15 cellular contexts compared by ENCODE assay signal in genomic region chr5:128062172-128062746, GRCh38. TPM values are rescaled to one million over a fixed set of nuclear protein-coding genes. Genes with fewer than 3 reads are reported as not detected.
DNase-seq lines count a peak whose midpoint lies in the region; ATAC-seq and TF ChIP-seq lines count a peak whose summit lies in the region.
"Had no signal": no experiment of that assay in that cellular context is flagged by ENCODE, and none has a peak within 500 bp of the region (broad histone marks: within the 10 kb centered on the region; RNA-seq: fewer than 3 reads in every experiment).

No MANE protein-coding gene starts in this region.

- H3K9me3 ChIP-seq in AG04450 (ENCODE audit: control insufficient read depth, insufficient read depth, low read length) (no peaks in the 10 kb centered on the region), mesenchymal stem cell (ENCODE audit: control insufficient read depth, low read length) (no peaks in the 10 kb centered on the region)
- H3K9me3 ChIP-seq: thyroid gland had no signal

- H3K14ac ChIP-seq in mesenchymal stem cell (ENCODE audit: low read length in 2 of 2) = no peak overlapping the region

- no peak overlapping the region for H4K91ac ChIP-seq in mesenchymal stem cell (ENCODE audit: low read length)

- 61% methylated on average over 3 of the region's 4 CpGs for WGBS in mesenchymal stem cell

- H3K4ac ChIP-seq in mesenchymal stem cell (ENCODE audit: low read depth in 1 of 2, low read length in 2 of 2) = no peak overlapping the region

- no peak overlapping the region for H3K23ac ChIP-seq in mesenchymal stem cell (ENCODE audit: low read length in 2 of 2)

- H2AK5ac ChIP-seq in mesenchymal stem cell (ENCODE audit: low read length, severe bottlenecking) = no peak overlapping the region

- ATAC-seq in GM21390 (IDR thresholded peaks at IDR 0.05; ENCODE audit: unreplicated experiment) = no peak
- ATAC-seq: sciatic nerve had no signal

- DNase-seq in AG04450 (ENCODE audit: low read depth, low spot score) (no peak), M059J (ENCODE audit: low read depth) (peak; percentile 71), dedifferentiated amniotic fluid mesenchymal stem cell (ENCODE audit: extremely low spot score) (peak; percentile 54), mesenchymal stem cell (peak; percentile 34), RKO (ENCODE audit: low spot score) (no peak), OCI-M1 (lab: John Stamatoyannopoulos, UW) (no peak)
- DNase-seq in activated T-cell treated with anti-CD3 and anti-CD28 coated beads, Interleukin-2, amount 50 U/mL, for 48 hours = no peak
- DNase-seq: activated naive CD8-positive, alpha-beta T cell treated with anti-CD3 and anti-CD28 coated beads, Interleukin-2, amount 10 ng/mL, durations not matched to agents 7 days and 5 days; AML-193; naive B cell; NCI-H2171; T1000; thyroid gland had no signal

- CTCF ChIA-PET in AG04450 (lab: Charles Lee) = interaction anchor here (0.7 kb wide), 1 partner anchor 19 kb away, joined by 3 read pairs; no protein-coding TSS in a partner anchor

- H3K36me3 ChIP-seq in mesenchymal stem cell (ENCODE audit: control insufficient read depth in 1 of 2, insufficient read depth in 2 of 2, low read depth in 1 of 2, low read length in 2 of 2) = peaks cover 0 to 15% of the 10 kb centered on the region in 2 experiments
- H3K36me3 ChIP-seq: thyroid gland had no signal

- peak overlapping the region; percentile 11 for H3K27ac ChIP-seq in AG04450 (ENCODE audit: low read depth, low read length)
- peak overlapping the region; percentile 62 for H3K27ac ChIP-seq in mesenchymal stem cell (ENCODE audit: low read length, poor library complexity, severe bottlenecking)
- H3K27ac ChIP-seq: thyroid gland had no signal

- H2AFZ ChIP-seq in mesenchymal stem cell (ENCODE audit: low read depth, low read length) = no peak overlapping the region

- H3K18ac ChIP-seq in mesenchymal stem cell (ENCODE audit: low read depth in 1 of 2, low read length in 2 of 2) = no peak overlapping the region

- H3K9ac ChIP-seq in mesenchymal stem cell (ENCODE audit: low read length) = no peak overlapping the region

- H3K4me2 ChIP-seq in mesenchymal stem cell (ENCODE audit: low read length, poor library complexity, severe bottlenecking) = no peak overlapping the region

- peaks cover 2% of the 10 kb centered on the region for H3K4me1 ChIP-seq in mesenchymal stem cell (ENCODE audit: control insufficient read depth, insufficient read depth, low read depth, low read length)
- H3K4me1 ChIP-seq: thyroid gland had no signal

- H2BK12ac ChIP-seq in mesenchymal stem cell (ENCODE audit: low read length in 2 of 2) = no peak overlapping the region

- H4K8ac ChIP-seq in mesenchymal stem cell (ENCODE audit: low read length) = no peak overlapping the region

- H3K27me3 ChIP-seq in AG04450 (ENCODE audit: control insufficient read depth, insufficient read depth, low read length) (no peaks in the 10 kb centered on the region), mesenchymal stem cell (ENCODE audit: control insufficient read depth in 1 of 2, insufficient read depth in 1 of 2, low read length in 2 of 2) (no peaks in the 10 kb centered on the region)
- H3K27me3 ChIP-seq: thyroid gland had no signal

- no peak overlapping the region for H2BK5ac ChIP-seq in mesenchymal stem cell (ENCODE audit: low read depth, low read length, poor library complexity, severe bottlenecking)

- POLR2A ChIA-PET in AG04450 (lab: Yijun Ruan, JAX) = no interaction called here

- H3K79me1 ChIP-seq in mesenchymal stem cell (replicated peaks; ENCODE audit: low read length, poor library complexity, severe bottlenecking) = peaks cover 8% of the 10 kb centered on the region

- H2BK120ac ChIP-seq in mesenchymal stem cell (ENCODE audit: low read depth, low read length) = no peak overlapping the region

- no peak overlapping the region for H2BK15ac ChIP-seq in mesenchymal stem cell (ENCODE audit: low read depth, poor library complexity, severe bottlenecking)

- no peak overlapping the region for H3K4me3 ChIP-seq in AG04450 (ENCODE audit: low read depth, low read length)
- H3K4me3 ChIP-seq in mesenchymal stem cell (ENCODE audit: insufficient read depth in 1 of 2, low read depth in 1 of 2, low read length in 2 of 2) = no peak overlapping the region
- H3K4me3 ChIP-seq: thyroid gland had no signal

- TF ChIP-seq CTCF in AG04450 (IDR thresholded peaks at IDR 0.05; ENCODE audit: low read depth, low read length) = no peak

RNA-seq across cellular contexts. Expression of gene SLC12A2, which starts 21.3 kb away (rescaled TPM):
- polyA plus RNA-seq in AG04450 (2011; rRNA removed) = 7.0 and 10.5 TPM in 2 replicates
- polyA minus RNA-seq in AG04450 (2011; rRNA and poly(A)+ RNA removed) = 12.4 and 25.1 TPM in 2 replicates
- total RNA-seq in M059J (2014; rRNA removed; shearing (Covaris generic)) = 25.0 and 48.9 TPM in 2 replicates
- polyA plus RNA-seq in mesenchymal stem cell (2013, experiment 1 of 2) = 9.4 TPM
- 8.6 TPM for polyA plus RNA-seq in mesenchymal stem cell (2013, experiment 2 of 2)

Comparison
In these comparisons a context has a peak if more than half of its experiments do, and no peak if none do; other contexts are left out.
1. DNase-seq: peak in M059J (single experiment), dedifferentiated amniotic fluid mesenchymal stem cell (single experiment) and mesenchymal stem cell (single experiment); none in AG04450 (single experiment), activated T-cell treated with anti-CD3 and anti-CD28 coated beads, Interleukin-2, amount 50 U/mL, for 48 hours (0 of 2), RKO (single experiment) and OCI-M1 (single experiment).